In the genomic region with DNA sequence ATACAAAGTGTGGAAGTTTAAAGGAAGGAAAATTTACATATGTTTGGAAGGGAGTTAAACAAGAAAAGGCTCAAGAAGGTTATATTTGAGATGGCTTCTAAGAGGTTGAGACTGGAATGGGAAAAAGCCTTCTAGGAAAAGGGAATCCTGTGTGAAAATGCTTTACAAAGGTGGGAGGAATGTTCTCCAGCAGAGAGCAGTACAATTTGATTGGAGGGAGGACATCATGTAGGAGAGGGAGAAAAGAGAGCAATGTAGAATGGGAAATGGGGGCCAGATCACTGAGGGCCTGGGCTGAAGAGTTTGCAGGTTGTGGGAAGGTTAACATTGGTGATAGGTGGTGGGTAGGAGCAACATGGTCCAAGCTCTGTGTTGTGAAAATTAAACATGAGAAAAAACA, we compare ENCODE assay signal across 1 cellular context.
TF ChIP-seq lines count a peak whose summit lies in the region.

No MANE protein-coding gene starts in this region.

TF ChIP-seq in GM23338, 12 proteins besides CTCF, POLR2A, EP300 and RAD21 (continued from another document):
- TF ChIP-seq NANOG (IDR thresholded peaks at IDR 0.05; ENCODE audit: borderline replicate concordance) (no peak), POLR2AphosphoS5 (IDR thresholded peaks at IDR 0.05; ENCODE audit: low read depth) (no peak)
